ENCODE assay signal across 7 cellular contexts in genomic region chr1:194357573-194358207, GRCh38.
DNase-seq lines count a peak whose midpoint lies in the region; ATAC-seq, FAIRE-seq and TF ChIP-seq lines count a peak whose summit lies in the region.
"Not testable (repeated sequence)": the region's sequence is repeated elsewhere in the genome, so short reads cannot be mapped to it uniquely, and the experiment has no call there.

No MANE protein-coding gene starts in this region.

- H2BK120ac ChIP-seq in H9 (ENCODE audit: low read depth, low read length, poor library complexity, severe bottlenecking) = not testable (repeated sequence)

- POLR2A ChIA-PET in K562 (lab: Yijun Ruan, JAX) = not testable (repeated sequence)

- H2AK5ac ChIP-seq in H9 (ENCODE audit: insufficient read length, low read length) = not testable (repeated sequence)

- H3K4me2 ChIP-seq in H9 (ENCODE audit: insufficient read depth, insufficient read length, low read length) = not testable (repeated sequence)
- H3K4me2 ChIP-seq in K562 (ENCODE audit: insufficient read depth, low read length) = peak overlapping the region; percentile 32; the same call in 1 of the 2 replicates

- not testable (repeated sequence) for H3K4me1 Mint-ChIP-seq in H9, nephron progenitor cell

- not testable (repeated sequence) for H2BK15ac ChIP-seq in H9 (ENCODE audit: low read depth, low read length)

- not testable (repeated sequence) for H2BK5ac ChIP-seq in H9 (ENCODE audit: insufficient read length, low read length)

- not testable (repeated sequence) for H3K36me3 ChIP-seq in ACC112 (ENCODE audit: insufficient read depth, low read length); K562 (ENCODE audit: control insufficient read depth, insufficient read depth, low read length); testis (ENCODE audit: low read depth, missing control alignments)

- peak overlapping the region in 2 of 3 experiments; percentile 28 to 68; a peak in 2 of 7 replicates for H3K27ac Mint-ChIP-seq in H9
- H3K27ac Mint-ChIP-seq in nephron progenitor cell = peak overlapping the region; percentile 90

- not testable (repeated sequence) for H3K9me1 ChIP-seq in K562 (ENCODE audit: control insufficient read depth, insufficient read depth, low read length)

- not testable (repeated sequence) for H3K27me3 ChIP-seq in ACC112 (ENCODE audit: insufficient read depth, low read length); H9 (ENCODE audit: insufficient read depth, low read length); K562 (ENCODE audit: control insufficient read depth in 2 of 2, insufficient read depth in 2 of 2, low read length in 2 of 2); testis

- H3K14ac ChIP-seq in H9 (ENCODE audit: insufficient read depth, low read length) = not testable (repeated sequence)

- H4K8ac ChIP-seq in H9 (replicated peaks; ENCODE audit: insufficient read length, low read depth, low read length) = not testable (repeated sequence)

- not testable (repeated sequence) for H3K18ac ChIP-seq in H9 (ENCODE audit: insufficient read length, low read depth, low read length)

- peak; percentile 85 for TF ChIP-seq POLR2A in K562 (conservative IDR thresholded peaks at IDR 0.05)
- TF ChIP-seq POLR2A in testis (IDR thresholded peaks at IDR 0.05) = not testable (repeated sequence)

- not testable (repeated sequence) for H4K20me1 ChIP-seq in H9 (ENCODE audit: control insufficient read depth, insufficient read depth, insufficient read length); K562 (replicated peaks; ENCODE audit: control insufficient read depth, insufficient read depth, low read length)

- H3K23ac ChIP-seq in H9 (ENCODE audit: insufficient read length, low read depth, low read length) = not testable (repeated sequence)

- H3K4me3 Mint-ChIP-seq in H9 = 0 out of 5 replicates have a peak overlapping the region, but pooled peaks of 1 of the 2 experiments have one; percentile 51
- H3K4me3 Mint-ChIP-seq in nephron progenitor cell = not testable (repeated sequence)

- not testable (repeated sequence) for H3K9ac ChIP-seq in H9 (ENCODE audit: extremely low read depth, insufficient read length, low read length)
- H3K9ac ChIP-seq in K562 (ENCODE audit: insufficient read depth in 1 of 2, low read depth in 2 of 2, low read length in 2 of 2) = peak overlapping the region in 1 of 2 experiments; percentile 42; a peak in 2 of 4 replicates

- in situ Hi-C loops in K562 (cut with MboI) = not testable (repeated sequence)

- DNase-seq in H9, nephron progenitor cell: not testable (repeated sequence)
- DNase-seq in NCI-H2227 (lab: John Stamatoyannopoulos, UW; ENCODE audit: unreplicated experiment) (peak; percentile 74), K562 (ENCODE audit: extremely low read depth in 1 of 4, low spot score in 3 of 4) (peak in 1 of 4 experiments; percentile 68), posterior vena cava (ENCODE audit: low spot score) (peak; percentile 48), testis (peak; percentile 72)

- H3T11ph ChIP-seq in H9 (ENCODE audit: low read length) = not testable (repeated sequence)

- TSS peak; percentile 70 for BruUV-seq in K562 (replicated peaks; lab: Mats Ljungman, UMichigan)

- H3K79me1 ChIP-seq in H9 (ENCODE audit: insufficient read depth, low read depth, low read length, poor library complexity, severe bottlenecking) = not testable (repeated sequence)

- not testable (repeated sequence) for H3K4me3 ChIP-seq in ACC112 (ENCODE audit: low read depth, low read length)
- H3K4me3 ChIP-seq in K562 = peak overlapping the region; percentile 29
- peak overlapping the region; percentile 37 to 51 for H3K4me3 ChIP-seq in testis

- H3K56ac ChIP-seq in H9 (ENCODE audit: insufficient read length, low read depth, low read length) = not testable (repeated sequence)

- H3K36me3 Mint-ChIP-seq in H9 (ENCODE audit: insufficient read depth in 1 of 3, low read depth in 3 of 3); nephron progenitor cell (ENCODE audit: low read depth): not testable (repeated sequence)

- not testable (repeated sequence) for TF ChIP-seq CTCF in H9 (conservative IDR thresholded peaks at IDR 0.05); K562 (IDR thresholded peaks at IDR 0.05 in 2 of 3, conservative IDR thresholded peaks at IDR 0.05 in 1 of 3; ENCODE audit: insufficient read depth in 2 of 3, low read depth in 1 of 3, low read length in 3 of 3); nephron progenitor cell (IDR thresholded peaks at IDR 0.05); testis (IDR thresholded peaks at IDR 0.05)

- H4K5ac ChIP-seq in H9 (ENCODE audit: insufficient read length, low read depth, low read length) = not testable (repeated sequence)

- not testable (repeated sequence) for H3K27ac ChIP-seq in ACC112 (ENCODE audit: low read depth, low read length); H9 (ENCODE audit: insufficient read length, low read depth, low read length); testis
- peak overlapping the region; percentile 33; the same call in 2 of the 3 replicates for H3K27ac ChIP-seq in K562 (ENCODE audit: extremely low read depth, low read depth, low read length)

- not testable (repeated sequence) for H4K91ac ChIP-seq in H9 (ENCODE audit: insufficient read length, low read depth, low read length)

- not testable (repeated sequence) for H2BK20ac ChIP-seq in H9 (ENCODE audit: low read depth, low read length, poor library complexity, severe bottlenecking)

- not testable (repeated sequence) for H3K23me2 ChIP-seq in H9 (ENCODE audit: insufficient read length, low read depth, low read length, poor library complexity, severe bottlenecking)

- CTCF ChIA-PET in K562 (lab: Yijun Ruan, JAX; ENCODE audit: low intra/inter-chr PET ratio) = not testable (repeated sequence)

- not testable (repeated sequence) for H2BK12ac ChIP-seq in H9 (ENCODE audit: insufficient read length, low read depth, low read length)

- not testable (repeated sequence) for FAIRE-seq in K562 (lab: Jason Lieb, UNC)

- ATAC-seq in K562 = peak; percentile 82

- not testable (repeated sequence) for TF ChIP-seq EP300 in K562 (IDR thresholded peaks at IDR 0.05; ENCODE audit: low read length)

- H2AFZ ChIP-seq in ACC112 (ENCODE audit: low read length, unreplicated experiment) (peak overlapping the region; percentile 34), K562 (ENCODE audit: low read depth, low read length) (peak overlapping the region; percentile 47)
- H2AFZ ChIP-seq in H9 (ENCODE audit: low read length) = not testable (repeated sequence)

- intact Hi-C loops in K562 (cut with micrococcal nuclease); posterior vena cava (cut with DNase I); testis (cut with DNase I; ENCODE audit: low total_unique reads): not testable (repeated sequence)

- H3K79me2 ChIP-seq in ACC112 (ENCODE audit: control insufficient read depth, insufficient read depth, low read length, unreplicated experiment); H9 (ENCODE audit: insufficient read depth, low read length); K562 (ENCODE audit: control insufficient read depth, insufficient read depth, low read length): not testable (repeated sequence)

- WGBS in H9 (ENCODE audit: extremely low coverage, insufficient read length, low lambda C conversion rate) = no CpG with 5 or more reads among the region's 25 CpGs
- 9% methylated on average over 21 of the region's 25 CpGs for WGBS in K562 (ENCODE audit: insufficient coverage, low coverage, missing lambda C conversion rate)
- WGBS in testis, 2 donors = 60 to 83% methylated on average over 22 to 25 of the region's 25 CpGs

- H3K4me1 ChIP-seq in ACC112 (ENCODE audit: control insufficient read depth, insufficient read depth, low read length, unreplicated experiment); H9 (ENCODE audit: insufficient read depth, low read length); K562 (replicated peaks in 1 of 2; ENCODE audit: control insufficient read depth in 2 of 2, insufficient read depth in 2 of 2, low read length in 2 of 2); testis: not testable (repeated sequence)

- H3K9me3 Mint-ChIP-seq in H9, nephron progenitor cell: not testable (repeated sequence)

- TF ChIP-seq RAD21 in K562 (CRISPR knock-in tag; conservative IDR thresholded peaks at IDR 0.05 in 1 of 2, IDR thresholded peaks at IDR 0.05 in 1 of 2) = not testable (repeated sequence)

- H3K27me3 Mint-ChIP-seq in H9 (ENCODE audit: low read depth); nephron progenitor cell (ENCODE audit: low read depth, poor library complexity): not testable (repeated sequence)

- not testable (repeated sequence) for H3K9me3 ChIP-seq in H9 (ENCODE audit: control insufficient read depth, low read depth, low read length); K562 (replicated peaks; ENCODE audit: control insufficient read depth, insufficient read depth, low read depth, low read length); testis

- not testable (repeated sequence) for H3K4ac ChIP-seq in H9 (ENCODE audit: low read depth, low read length)

TF ChIP-seq in K562, 482 proteins besides CTCF, POLR2A, EP300 and RAD21 (continues in another document):
- peak; percentile 75 for TF ChIP-seq RBFOX2 (IDR thresholded peaks at IDR 0.05; ENCODE audit: low read depth, low read length)
- TF ChIP-seq TAF7 (tag; IDR thresholded peaks at IDR 0.05) = peak; percentile 64
- peak; percentile 23; the same call in 1 of the 2 replicates for TF ChIP-seq PML (IDR thresholded peaks at IDR 0.05; ENCODE audit: low read length)
- TF ChIP-seq NFYB (IDR thresholded peaks at IDR 0.05; ENCODE audit: extremely low read depth, insufficient read length) = peak; percentile 70
- peak; percentile 68 for TF ChIP-seq POLR2B (IDR thresholded peaks at IDR 0.05; ENCODE audit: low read depth, partially characterized antibody)
- TF ChIP-seq GTF2A2 (tag; IDR thresholded peaks at IDR 0.05) = 0 out of 2 replicates have a peak, but pooled peaks have one; percentile 33
- TF ChIP-seq POLR2AphosphoS5 (IDR thresholded peaks at IDR 0.05; ENCODE audit: control insufficient read depth, insufficient read depth, low read depth, low read length) = 0 out of 2 replicates have a peak, but pooled peaks have one; percentile 34
- TF ChIP-seq SUPT5H (IDR thresholded peaks at IDR 0.05) = peak; percentile 55; the same call in 1 of the 2 replicates
- TF ChIP-seq PHF8 (IDR thresholded peaks at IDR 0.05; ENCODE audit: borderline replicate concordance, low read length) = peak; percentile 13; the same call in 1 of the 2 replicates
- peak; percentile 89 for TF ChIP-seq POLR2H (tag; IDR thresholded peaks at IDR 0.05; ENCODE audit: low read depth)
- TF ChIP-seq TBP (optimal IDR thresholded peaks at IDR 0.05; ENCODE audit: low read depth, low read length) = peak; percentile 16
